In the genomic region with DNA sequence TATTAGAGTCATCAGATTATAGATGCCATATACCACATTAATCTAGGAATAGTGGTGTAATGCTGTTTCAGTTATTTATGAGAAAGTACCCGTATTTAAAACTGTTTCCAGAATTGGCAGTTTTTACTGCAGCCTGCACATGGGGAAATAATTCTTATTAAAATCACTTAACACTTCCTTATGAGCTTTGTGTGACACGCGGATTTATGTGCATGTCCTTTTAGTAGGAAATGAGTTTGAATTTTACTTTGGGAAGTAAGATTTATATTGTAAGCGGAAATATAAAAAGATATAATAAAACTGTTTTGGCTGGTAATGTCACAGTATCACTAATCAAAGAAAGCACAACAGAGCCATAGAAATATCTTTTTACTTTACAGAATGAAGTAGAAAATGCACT, we compare ENCODE assay signal across 3 cellular contexts.
"Had no signal": no experiment of that assay in that cellular context is flagged by ENCODE, and none has a peak within 500 bp of the region (broad histone marks: within the 10 kb centered on the region; RNA-seq: fewer than 3 reads in every experiment).

No MANE protein-coding gene starts in this region.

- ATAC-seq: GM12878 had no signal

- DNase-seq: GDM1, GF-D8 had no signal

- H3K4me3 ChIP-seq: GM12878 had no signal
